ENCODE assay signal across 15 cellular contexts in genomic region chr1:206637605-206638004, GRCh38.
DNase-seq lines count a peak whose midpoint lies in the region; ATAC-seq and TF ChIP-seq lines count a peak whose summit lies in the region.
"Had no signal": no experiment of that assay in that cellular context is flagged by ENCODE, and none has a peak within 500 bp of the region (broad histone marks: within the 10 kb centered on the region; RNA-seq: fewer than 3 reads in every experiment).

No MANE protein-coding gene starts in this region.

- H3K36me3 ChIP-seq in ACC112 (ENCODE audit: insufficient read depth, low read length) = no peaks in the 10 kb centered on the region; the same call in 1 of the 2 replicates

- H2AFZ ChIP-seq in ACC112 (ENCODE audit: low read length, unreplicated experiment) = no peak overlapping the region

- ATAC-seq in HG02642 (IDR thresholded peaks at IDR 0.05; ENCODE audit: poor library complexity, unreplicated experiment) = no peak
- no peak for ATAC-seq in GM21737 (IDR thresholded peaks at IDR 0.05; ENCODE audit: unreplicated experiment)
- ATAC-seq in GM19452 (IDR thresholded peaks at IDR 0.05; ENCODE audit: unreplicated experiment) = no peak
- ATAC-seq: mucosa of descending colon had no signal

- H3K4me3 ChIP-seq in ACC112 (ENCODE audit: low read depth, low read length) (peak overlapping the region; percentile 89), fibroblast of mammary gland (ENCODE audit: control insufficient read depth, low read depth, low read length) (peak overlapping the region; percentile 15)
- H3K4me3 ChIP-seq: mucosa of descending colon, tibial nerve had no signal

- H3K79me2 ChIP-seq in ACC112 (ENCODE audit: control insufficient read depth, insufficient read depth, low read length, unreplicated experiment) = peaks cover 23% of the 10 kb centered on the region

- TF ChIP-seq CTCF in fibroblast of mammary gland (conservative IDR thresholded peaks at IDR 0.05; ENCODE audit: control insufficient read depth, insufficient read depth, low read depth, low read length) = no peak

- no peaks in the 10 kb centered on the region for H3K27me3 ChIP-seq in ACC112 (ENCODE audit: insufficient read depth, low read length)
- H3K27me3 ChIP-seq: tibial nerve had no signal

- DNase-seq in GF-D8 (lab: John Stamatoyannopoulos, UW) (peak; percentile 3), RKO (ENCODE audit: low spot score) (peak; percentile 27), fibroblast of mammary gland (ENCODE audit: low read depth) (no peak), NCI-H2227 treated with DMSO at 0.1 percent for 48 hours (lab: John Stamatoyannopoulos, UW) (no peak)
- DNase-seq: DND-41; mucosa of descending colon; posterior cingulate gyrus; Right ventricle myocardium superior; stimulated activated CD4-positive, alpha-beta T cell treated with anti-CD3 and anti-CD28 coated beads, Interleukin-15, amount 100 ng/mL, for 24 hours had no signal

- peaks cover 44% of the 10 kb centered on the region for H3K4me1 ChIP-seq in ACC112 (ENCODE audit: control insufficient read depth, insufficient read depth, low read length, unreplicated experiment)

- H3K27ac ChIP-seq in ACC112 (ENCODE audit: low read depth, low read length) = peak overlapping the region; percentile 65
- H3K27ac ChIP-seq: VCaP had no signal

Comparison
In these comparisons a context has a peak if more than half of its experiments do, and no peak if none do; other contexts are left out.
1. DNase-seq: peak in GF-D8 (single experiment) and RKO (single experiment); none in fibroblast of mammary gland (single experiment) and NCI-H2227 treated with DMSO at 0.1 percent for 48 hours (single experiment).